ENCODE assay signal across 8 cellular contexts in genomic region chr6:111482959-111483735, GRCh38. TPM values are rescaled to one million over a fixed set of nuclear protein-coding genes. Genes with fewer than 3 reads are reported as not detected.
DNase-seq lines count a peak whose midpoint lies in the region; ATAC-seq lines count a peak whose summit lies in the region.

Gene REV3L, minus strand, starts transcription at chr6:111483218. Its CDS starts 330 bp downstream, at chr6:111482888.

- no peaks in the 10 kb centered on the region for H3K9me3 ChIP-seq in CD4-positive, CD25-positive, alpha-beta regulatory T cell (ENCODE audit: control insufficient read depth in 2 of 2, low read length in 2 of 2)
- no peaks in the 10 kb centered on the region for H3K9me3 ChIP-seq in endocrine pancreas (ENCODE audit: control insufficient read depth, low read length)

- H3K36me3 Mint-ChIP-seq in CD4-positive, CD25-positive, alpha-beta regulatory T cell = peaks cover 3% of the 10 kb centered on the region

- H3K9me3 Mint-ChIP-seq in CD4-positive, CD25-positive, alpha-beta regulatory T cell = no peaks in the 10 kb centered on the region

- H3K27ac Mint-ChIP-seq in CD4-positive, CD25-positive, alpha-beta regulatory T cell = peak within 1 kb of the TSS; percentile 98 to 100 (median 99)

- H3K4me3 ChIP-seq in CD4-positive, CD25-positive, alpha-beta regulatory T cell (ENCODE audit: low read depth, low read length) = peak within 1 kb of the TSS; percentile 92
- H3K4me3 ChIP-seq in endocrine pancreas (ENCODE audit: control insufficient read depth, insufficient read depth, low read length) = peak within 1 kb of the TSS; percentile 89

- peaks cover 35 to 62% (median 49%) of the 10 kb centered on the region in 4 donors for H3K4me1 Mint-ChIP-seq in CD4-positive, CD25-positive, alpha-beta regulatory T cell

- H3K27ac ChIP-seq in CD4-positive, CD25-positive, alpha-beta regulatory T cell (ENCODE audit: insufficient read depth, low read length, poor library complexity, severe bottlenecking) = peak within 1 kb of the TSS; percentile 99

- DNase-seq in CD4-positive, CD25-positive, alpha-beta regulatory T cell = peak; percentile 86 to 90 (median 89)
- DNase-seq in NOMO-1 treated with DMSO at 0.1 percent for 48 hours (lab: John Stamatoyannopoulos, UW; ENCODE audit: unreplicated experiment) = peak; percentile 67
- DNase-seq in activated CD8-positive, alpha-beta memory T cell treated with anti-CD3 and anti-CD28 coated beads for 48 hours (ENCODE audit: low read depth in 2 of 3, low spot score in 2 of 3) = peak; percentile 70 to 77 (median 74)
- DNase-seq in mesenteric fat pad (ENCODE audit: low spot score) = peak; percentile 93
- peak; percentile 73 for DNase-seq in stimulated activated CD8-positive, alpha-beta memory T cell treated with anti-CD3 and anti-CD28 coated beads, Interleukin-15, amount 100 ng/mL, for 24 hours (ENCODE audit: low read depth)

- no peaks in the 10 kb centered on the region for H3K27me3 ChIP-seq in CD4-positive, CD25-positive, alpha-beta regulatory T cell (ENCODE audit: control insufficient read depth, insufficient read depth, low read length)
- no peaks in the 10 kb centered on the region for H3K27me3 ChIP-seq in endocrine pancreas (ENCODE audit: control insufficient read depth, insufficient read depth, low read length)

- H3K9ac ChIP-seq in endocrine pancreas (ENCODE audit: control insufficient read depth, insufficient read depth, low read length) = peak within 1 kb of the TSS; percentile 88

- peak; percentile 61 to 63 for ATAC-seq in CD4-positive, CD25-positive, alpha-beta regulatory T cell (ENCODE audit: low read depth in 2 of 2)
- ATAC-seq in GM19397 (IDR thresholded peaks at IDR 0.05; ENCODE audit: unreplicated experiment) (peak; percentile 41), HG03565 (IDR thresholded peaks at IDR 0.05; ENCODE audit: unreplicated experiment) (peak; percentile 12)

- peak within 1 kb of the TSS; percentile 96 to 99 (median 96) for H3K4me3 Mint-ChIP-seq in CD4-positive, CD25-positive, alpha-beta regulatory T cell

- no peaks in the 10 kb centered on the region for H3K36me3 ChIP-seq in CD4-positive, CD25-positive, alpha-beta regulatory T cell (ENCODE audit: control insufficient read depth, insufficient read depth, low read length)
- H3K36me3 ChIP-seq in endocrine pancreas (ENCODE audit: control insufficient read depth, insufficient read depth, low read length) = no peaks in the 10 kb centered on the region

- H3K4me1 ChIP-seq in CD4-positive, CD25-positive, alpha-beta regulatory T cell (ENCODE audit: control insufficient read depth, insufficient read depth, low read length, poor library complexity, severe bottlenecking) = peaks cover 48% of the 10 kb centered on the region
- peaks cover 25% of the 10 kb centered on the region for H3K4me1 ChIP-seq in endocrine pancreas (ENCODE audit: control insufficient read depth, insufficient read depth, low read length)

- H3K27me3 Mint-ChIP-seq in CD4-positive, CD25-positive, alpha-beta regulatory T cell = no peaks in the 10 kb centered on the region

RNA-seq across cellular contexts. Expression of gene REV3L, which starts in this region (rescaled TPM):
- total RNA-seq in CD4-positive, CD25-positive, alpha-beta regulatory T cell = 35.7 TPM
- polyA plus RNA-seq in CD4-positive, CD25-positive, alpha-beta regulatory T cell = 10 to 100 TPM in 1 of 4 donors, 1 to 10 TPM in 3; 6.5 to 11.2 (median 8.8) TPM
- total RNA-seq in mesenteric fat pad = 63.7 TPM

Comparison
In these comparisons a context has a peak if more than half of its experiments do, and no peak if none do; other contexts are left out.
1. Peak in every context shown above with its lines: DNase-seq, ATAC-seq, H3K4me3 ChIP-seq and H3K27ac ChIP-seq.
2. ATAC-seq: peak in every context shown above with its lines; median percentile 62 in CD4-positive, CD25-positive, alpha-beta regulatory T cell; 41 in GM19397; 12 in HG03565.